In the genomic region with DNA sequence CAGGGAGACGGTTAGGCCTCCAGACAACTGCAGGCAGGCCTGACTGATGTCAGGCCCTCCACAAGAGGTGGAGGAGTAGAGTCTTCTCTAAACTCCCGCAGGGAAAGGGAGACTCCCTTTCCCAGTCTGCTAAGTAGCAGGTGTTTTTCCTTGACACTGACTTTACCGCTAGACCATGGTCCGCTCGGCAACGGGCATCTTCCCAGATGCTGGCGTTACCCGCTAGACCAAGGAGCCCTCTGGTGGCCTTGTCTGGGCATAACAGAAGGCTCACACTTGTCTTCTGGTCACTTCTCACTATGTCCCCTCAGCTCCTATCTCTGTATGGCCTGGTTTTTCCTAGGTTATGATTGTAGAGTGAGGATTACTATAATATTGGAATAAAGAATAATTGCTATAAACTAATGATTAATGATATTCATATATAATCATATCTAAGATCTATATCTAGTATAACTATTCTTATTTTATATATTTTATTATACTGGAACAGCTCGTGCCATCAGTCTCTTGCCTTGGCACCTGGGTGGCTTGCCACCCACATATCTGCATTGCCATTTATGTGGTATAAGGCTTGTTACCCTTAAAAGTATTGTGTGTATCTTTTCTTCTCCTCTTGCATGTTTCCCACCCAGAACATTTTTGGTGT, we compare ENCODE assay signal across 8 cellular contexts. TPM values are rescaled to one million over a fixed set of nuclear protein-coding genes. Genes with fewer than 3 reads are reported as not detected.
DNase-seq lines count a peak whose midpoint lies in the region; ATAC-seq and TF ChIP-seq lines count a peak whose summit lies in the region.
"Not testable (repeated sequence)": the region's sequence is repeated elsewhere in the genome, so short reads cannot be mapped to it uniquely, and the experiment has no call there.

No MANE protein-coding gene starts in this region.

- not testable (repeated sequence) for H3K9me2 ChIP-seq in DOHH2 (replicated peaks; ENCODE audit: control insufficient read depth, low read length)

- not testable (repeated sequence) for H3F3A ChIP-seq in DOHH2 (ENCODE audit: control insufficient read depth, insufficient read depth)

- not testable (repeated sequence) for H3K36me3 ChIP-seq in DOHH2 (ENCODE audit: control insufficient read depth, low read length); SJCRH30; sigmoid colon; thoracic aorta

- not testable (repeated sequence) for TF ChIP-seq POLR2A in sigmoid colon (IDR thresholded peaks at IDR 0.05)

- H3K4me3 Mint-ChIP-seq in activated T-cell treated with anti-CD3 and anti-CD28 coated beads, Interleukin-2, amount 50 U/mL, for 4 hours, result not testable (repeated sequence)

- not testable (repeated sequence) for H3K4me1 Mint-ChIP-seq in activated T-cell treated with anti-CD3 and anti-CD28 coated beads, Interleukin-2, amount 50 U/mL, for 4 hours (ENCODE audit: low read depth)

- H3K9me3 Mint-ChIP-seq in activated T-cell treated with anti-CD3 and anti-CD28 coated beads, Interleukin-2, amount 50 U/mL, for 4 hours, result not testable (repeated sequence)

- not testable (repeated sequence) for H3K4me1 ChIP-seq in DOHH2 (ENCODE audit: control insufficient read depth, low read length); SJCRH30; sigmoid colon; thoracic aorta (ENCODE audit: control insufficient read depth in 1 of 2, low read depth in 2 of 2)

- not testable (repeated sequence) for H3K27ac ChIP-seq in DOHH2 (ENCODE audit: low read depth, low read length); SJCRH30; sigmoid colon; thoracic aorta

- H3K4me3 ChIP-seq in DOHH2 (ENCODE audit: low read length), result peak overlapping the region; percentile 45; the same call in 1 of the 2 replicates
- not testable (repeated sequence) for H3K4me3 ChIP-seq in SJCRH30, sigmoid colon
- peak overlapping the region; percentile 51 for H3K4me3 ChIP-seq in thoracic aorta

- intact Hi-C loops in left colon (cut with DNase I, micrococcal nuclease), result loop anchor here in 1 of 2 donors (10.0 kb wide), 1 partner anchor 424 kb away; the partner anchor contains the start of gene CILP2
- intact Hi-C loops in sigmoid colon (cut with DNase I), result loop anchor here (2.0 kb wide), 1 partner anchor 426 kb away; no protein-coding TSS in a partner anchor

- H3K36me3 Mint-ChIP-seq in activated T-cell treated with anti-CD3 and anti-CD28 coated beads, Interleukin-2, amount 50 U/mL, for 4 hours (ENCODE audit: insufficient read depth), result not testable (repeated sequence)

- TF ChIP-seq EP300 in sigmoid colon (IDR thresholded peaks at IDR 0.05), result not testable (repeated sequence)

- WGBS in sigmoid colon, 2 donors, result 18% methylated on average over 9 of the region's 9 CpGs

- not testable (repeated sequence) for H3K27me3 Mint-ChIP-seq in activated T-cell treated with anti-CD3 and anti-CD28 coated beads, Interleukin-2, amount 50 U/mL, for 4 hours (ENCODE audit: low read depth)

- not testable (repeated sequence) for H3K79me2 ChIP-seq in DOHH2 (ENCODE audit: control insufficient read depth, low read length)

- H3K4me2 ChIP-seq in DOHH2 (ENCODE audit: low read length), result peak overlapping the region; percentile 57

- peak; percentile 58 for DNase-seq in NCI-H1105 (lab: John Stamatoyannopoulos, UW)
- peak; percentile 69 to 80 for DNase-seq in SJCRH30
- DNase-seq in activated T-cell treated with anti-CD3 and anti-CD28 coated beads, Interleukin-2, amount 50 U/mL, for 4 hours, result peak; percentile 59
- peak; percentile 50 for DNase-seq in effector CD8-positive, alpha-beta T cell (lab: John Stamatoyannopoulos, UW)
- DNase-seq in left colon, result peak; percentile 57 to 82
- peak; percentile 80 for DNase-seq in sigmoid colon
- not testable (repeated sequence) for DNase-seq in thoracic aorta (ENCODE audit: low spot score)

- H3K9me3 ChIP-seq in DOHH2 (ENCODE audit: control insufficient read depth, insufficient read depth, low read length); SJCRH30 (replicated peaks); sigmoid colon; thoracic aorta: not testable (repeated sequence)

- TF ChIP-seq CTCF in DOHH2 (IDR thresholded peaks at IDR 0.05; ENCODE audit: low read depth, low read length, poor library complexity, severe bottlenecking), result peak; percentile 45
- TF ChIP-seq CTCF in sigmoid colon (IDR thresholded peaks at IDR 0.05), result peak in 3 of 4 experiments; percentile 52 to 72 (median 56)
- TF ChIP-seq CTCF in thoracic aorta (IDR thresholded peaks at IDR 0.05), result peak; percentile 76

- H3K27me3 ChIP-seq in DOHH2 (ENCODE audit: control insufficient read depth, low read length); SJCRH30; sigmoid colon; thoracic aorta (replicated peaks; ENCODE audit: insufficient read depth): not testable (repeated sequence)

- not testable (repeated sequence) for H4K20me1 ChIP-seq in DOHH2 (ENCODE audit: control insufficient read depth, insufficient read depth, low read depth, low read length)

- ATAC-seq in activated T-cell treated with anti-CD3 and anti-CD28 coated beads, Interleukin-2, amount 50 U/mL, for 4 hours; left colon; thoracic aorta (ENCODE audit: insufficient number of reproducible peaks, low FRiP score, low read depth): not testable (repeated sequence)

RNA-seq across cellular contexts. Expression of gene ZNF93, which starts 58.5 kb away (rescaled TPM):
- total RNA-seq in SJCRH30 (2014; rRNA removed; shearing (Covaris generic)), result 32.4 and 34.8 TPM in 2 replicates
- 1 to 10 TPM; 2.6 to 3.3 (median 2.7) TPM for total RNA-seq in activated T-cell treated with anti-CD3 and anti-CD28 coated beads, Interleukin-2, amount 50 U/mL, for 4 hours
- total RNA-seq in left colon, result 1 to 10 TPM; 2.3 to 3.4 TPM
- total RNA-seq in sigmoid colon, result 10 to 100 TPM in 1 of 4 donors, 1 to 10 TPM in 3; 5.1 to 14.4 (median 6.7) TPM
- 1 to 10 TPM; 1.2 to 3.9 (median 1.8) TPM for polyA plus RNA-seq in sigmoid colon
- total RNA-seq in thoracic aorta, result 10 to 100 TPM in 1 of 2 donors, 1 to 10 TPM in 1; 3.0 to 11.6 TPM
